Comparison of ENCODE assay signal across 12 cellular contexts in genomic region chr1:234983554-234983911, GRCh38.
DNase-seq lines count a peak whose midpoint lies in the region; ATAC-seq and TF ChIP-seq lines count a peak whose summit lies in the region.
"Had no signal": no experiment of that assay in that cellular context is flagged by ENCODE, and none has a peak within 500 bp of the region (broad histone marks: within the 10 kb centered on the region; RNA-seq: fewer than 3 reads in every experiment).

No MANE protein-coding gene starts in this region.

- H3K27ac Mint-ChIP-seq in CD4-positive, alpha-beta memory T cell: peak overlapping the region; percentile 5 to 91 (median 63)

- no peak for DNase-seq in CD4-positive, alpha-beta memory T cell
- DNase-seq in RWPE2 (ENCODE audit: low spot score) (no peak), inferior parietal cortex (ENCODE audit: extremely low spot score) (no peak), SKM-1 (lab: John Stamatoyannopoulos, UW; ENCODE audit: unreplicated experiment) (no peak), nucleus accumbens (lab: John Stamatoyannopoulos, UW) (no peak)
- DNase-seq: CD8-positive, alpha-beta memory T cell; GOT3; NCI-H69 had no signal

- POLR2A ChIA-PET in CD4-positive, alpha-beta memory T cell (lab: Charles Lee; ENCODE audit: partially characterized antibody): interaction anchor here (0.9 to 2.5 kb wide), 3 partner anchors 21 to 372 kb away, joined by 3 to 7 read pairs (median 4); no protein-coding TSS in a partner anchor

- peaks cover 75% of the 10 kb centered on the region for H3K4me1 ChIP-seq in CD4-positive, alpha-beta memory T cell (ENCODE audit: insufficient read depth, low read length)
- H3K4me1 ChIP-seq in RWPE2 (ENCODE audit: insufficient read depth, poor library complexity, severe bottlenecking) (peaks cover 47% of the 10 kb centered on the region), esophagus (ENCODE audit: control insufficient read depth in 2 of 2, insufficient read depth in 2 of 2, low read length in 1 of 2) (peaks cover 3 to 29% of the 10 kb centered on the region in 2 donors)

- H3K27ac ChIP-seq in CD4-positive, alpha-beta memory T cell (ENCODE audit: low read depth, low read length): no peak overlapping the region
- H3K27ac ChIP-seq in RWPE2 (ENCODE audit: poor library complexity, severe bottlenecking) (peak overlapping the region; percentile 59), esophagus (ENCODE audit: low read depth in 2 of 2, low read length in 1 of 2) (peak overlapping the region; percentile 47 to 67), skin epidermis (peak overlapping the region in 16 of 21 experiments; percentile 14 to 93 (median 68))
- H3K27ac ChIP-seq: hepatocyte had no signal

- TF ChIP-seq CTCF in RWPE2 (IDR thresholded peaks at IDR 0.05; ENCODE audit: poor library complexity, severe bottlenecking): no peak

- H3K27me3 Mint-ChIP-seq in CD4-positive, alpha-beta memory T cell: no peaks in the 10 kb centered on the region
- H3K27me3 Mint-ChIP-seq: CD8-positive, alpha-beta memory T cell had no signal

- CTCF ChIA-PET in CD4-positive, alpha-beta memory T cell (lab: Charles Lee; ENCODE audit: partially characterized antibody): interaction anchor here (0.5 to 1.8 kb wide), 3 partner anchors 9 to 484 kb away, joined by 3 to 4 read pairs (median 3); no protein-coding TSS in a partner anchor

- no peaks in the 10 kb centered on the region for H3K9me3 ChIP-seq in CD4-positive, alpha-beta memory T cell (ENCODE audit: control insufficient read depth in 1 of 2, low read length in 2 of 2)
- H3K9me3 ChIP-seq in RWPE2 (ENCODE audit: severe bottlenecking) (no peaks in the 10 kb centered on the region), esophagus (ENCODE audit: control insufficient read depth in 2 of 2, insufficient read depth in 1 of 2, low read depth in 1 of 2, low read length in 1 of 2) (no peaks in the 10 kb centered on the region)

- intact Hi-C loops in CD4-positive, alpha-beta memory T cell (cut with micrococcal nuclease): no loop called here

- H3K36me3 ChIP-seq in CD4-positive, alpha-beta memory T cell (ENCODE audit: insufficient read depth, low read length): no peaks in the 10 kb centered on the region
- no peaks in the 10 kb centered on the region for H3K36me3 ChIP-seq in RWPE2 (ENCODE audit: low read depth)
- no peaks in the 10 kb centered on the region for H3K36me3 ChIP-seq in esophagus (ENCODE audit: control insufficient read depth in 2 of 2, insufficient read depth in 2 of 2, low read length in 1 of 2)

- H3K9me3 Mint-ChIP-seq in CD4-positive, alpha-beta memory T cell: no peaks in the 10 kb centered on the region
- H3K9me3 Mint-ChIP-seq: CD8-positive, alpha-beta memory T cell had no signal

- peaks cover 0 to 3% of the 10 kb centered on the region in 2 donors for H3K36me3 Mint-ChIP-seq in CD4-positive, alpha-beta memory T cell
- H3K36me3 Mint-ChIP-seq: CD8-positive, alpha-beta memory T cell had no signal

- WGBS in esophagus, 2 donors: 89 to 90% methylated on average over 4 of the region's 4 CpGs

- no peaks in the 10 kb centered on the region for H3K27me3 ChIP-seq in CD4-positive, alpha-beta memory T cell (ENCODE audit: insufficient read depth, low read length)
- H3K27me3 ChIP-seq in RWPE2 (ENCODE audit: insufficient read depth, poor library complexity, severe bottlenecking) (no peaks in the 10 kb centered on the region), esophagus (ENCODE audit: control insufficient read depth in 1 of 2, insufficient read depth in 2 of 2, low read length in 2 of 2) (no peaks in the 10 kb centered on the region)
- H3K27me3 ChIP-seq: hepatocyte had no signal

- H3K4me3 Mint-ChIP-seq in CD4-positive, alpha-beta memory T cell: no peak overlapping the region

- H3K4me1 Mint-ChIP-seq in CD4-positive, alpha-beta memory T cell: peaks cover 50 to 74% (median 62%) of the 10 kb centered on the region in 4 donors

- no peak overlapping the region for H3K4me3 ChIP-seq in CD4-positive, alpha-beta memory T cell (ENCODE audit: low read length in 2 of 2)
- H3K4me3 ChIP-seq in RWPE2 (ENCODE audit: severe bottlenecking) (no peak overlapping the region), esophagus (ENCODE audit: low read depth in 1 of 2, low read length in 2 of 2) (no peak overlapping the region), skin epidermis (no peak overlapping the region)
- H3K4me3 ChIP-seq: hepatocyte had no signal

- ATAC-seq in RWPE2 (ENCODE audit: low read depth) (no peak), GM18517 (IDR thresholded peaks at IDR 0.05; ENCODE audit: unreplicated experiment) (no peak)
